ENCODE assay signal across 1 cellular context in genomic region chr19:12681074-12681987, GRCh38.
TF ChIP-seq lines count a peak whose summit lies in the region.

TSS of gene DHPS (minus strand) at chr19:12681880. CDS start at chr19:12681766, 114 bp downstream.

TF ChIP-seq in GM23338, 12 proteins besides CTCF, POLR2A, EP300 and RAD21:
- TF ChIP-seq, protein P1, sequence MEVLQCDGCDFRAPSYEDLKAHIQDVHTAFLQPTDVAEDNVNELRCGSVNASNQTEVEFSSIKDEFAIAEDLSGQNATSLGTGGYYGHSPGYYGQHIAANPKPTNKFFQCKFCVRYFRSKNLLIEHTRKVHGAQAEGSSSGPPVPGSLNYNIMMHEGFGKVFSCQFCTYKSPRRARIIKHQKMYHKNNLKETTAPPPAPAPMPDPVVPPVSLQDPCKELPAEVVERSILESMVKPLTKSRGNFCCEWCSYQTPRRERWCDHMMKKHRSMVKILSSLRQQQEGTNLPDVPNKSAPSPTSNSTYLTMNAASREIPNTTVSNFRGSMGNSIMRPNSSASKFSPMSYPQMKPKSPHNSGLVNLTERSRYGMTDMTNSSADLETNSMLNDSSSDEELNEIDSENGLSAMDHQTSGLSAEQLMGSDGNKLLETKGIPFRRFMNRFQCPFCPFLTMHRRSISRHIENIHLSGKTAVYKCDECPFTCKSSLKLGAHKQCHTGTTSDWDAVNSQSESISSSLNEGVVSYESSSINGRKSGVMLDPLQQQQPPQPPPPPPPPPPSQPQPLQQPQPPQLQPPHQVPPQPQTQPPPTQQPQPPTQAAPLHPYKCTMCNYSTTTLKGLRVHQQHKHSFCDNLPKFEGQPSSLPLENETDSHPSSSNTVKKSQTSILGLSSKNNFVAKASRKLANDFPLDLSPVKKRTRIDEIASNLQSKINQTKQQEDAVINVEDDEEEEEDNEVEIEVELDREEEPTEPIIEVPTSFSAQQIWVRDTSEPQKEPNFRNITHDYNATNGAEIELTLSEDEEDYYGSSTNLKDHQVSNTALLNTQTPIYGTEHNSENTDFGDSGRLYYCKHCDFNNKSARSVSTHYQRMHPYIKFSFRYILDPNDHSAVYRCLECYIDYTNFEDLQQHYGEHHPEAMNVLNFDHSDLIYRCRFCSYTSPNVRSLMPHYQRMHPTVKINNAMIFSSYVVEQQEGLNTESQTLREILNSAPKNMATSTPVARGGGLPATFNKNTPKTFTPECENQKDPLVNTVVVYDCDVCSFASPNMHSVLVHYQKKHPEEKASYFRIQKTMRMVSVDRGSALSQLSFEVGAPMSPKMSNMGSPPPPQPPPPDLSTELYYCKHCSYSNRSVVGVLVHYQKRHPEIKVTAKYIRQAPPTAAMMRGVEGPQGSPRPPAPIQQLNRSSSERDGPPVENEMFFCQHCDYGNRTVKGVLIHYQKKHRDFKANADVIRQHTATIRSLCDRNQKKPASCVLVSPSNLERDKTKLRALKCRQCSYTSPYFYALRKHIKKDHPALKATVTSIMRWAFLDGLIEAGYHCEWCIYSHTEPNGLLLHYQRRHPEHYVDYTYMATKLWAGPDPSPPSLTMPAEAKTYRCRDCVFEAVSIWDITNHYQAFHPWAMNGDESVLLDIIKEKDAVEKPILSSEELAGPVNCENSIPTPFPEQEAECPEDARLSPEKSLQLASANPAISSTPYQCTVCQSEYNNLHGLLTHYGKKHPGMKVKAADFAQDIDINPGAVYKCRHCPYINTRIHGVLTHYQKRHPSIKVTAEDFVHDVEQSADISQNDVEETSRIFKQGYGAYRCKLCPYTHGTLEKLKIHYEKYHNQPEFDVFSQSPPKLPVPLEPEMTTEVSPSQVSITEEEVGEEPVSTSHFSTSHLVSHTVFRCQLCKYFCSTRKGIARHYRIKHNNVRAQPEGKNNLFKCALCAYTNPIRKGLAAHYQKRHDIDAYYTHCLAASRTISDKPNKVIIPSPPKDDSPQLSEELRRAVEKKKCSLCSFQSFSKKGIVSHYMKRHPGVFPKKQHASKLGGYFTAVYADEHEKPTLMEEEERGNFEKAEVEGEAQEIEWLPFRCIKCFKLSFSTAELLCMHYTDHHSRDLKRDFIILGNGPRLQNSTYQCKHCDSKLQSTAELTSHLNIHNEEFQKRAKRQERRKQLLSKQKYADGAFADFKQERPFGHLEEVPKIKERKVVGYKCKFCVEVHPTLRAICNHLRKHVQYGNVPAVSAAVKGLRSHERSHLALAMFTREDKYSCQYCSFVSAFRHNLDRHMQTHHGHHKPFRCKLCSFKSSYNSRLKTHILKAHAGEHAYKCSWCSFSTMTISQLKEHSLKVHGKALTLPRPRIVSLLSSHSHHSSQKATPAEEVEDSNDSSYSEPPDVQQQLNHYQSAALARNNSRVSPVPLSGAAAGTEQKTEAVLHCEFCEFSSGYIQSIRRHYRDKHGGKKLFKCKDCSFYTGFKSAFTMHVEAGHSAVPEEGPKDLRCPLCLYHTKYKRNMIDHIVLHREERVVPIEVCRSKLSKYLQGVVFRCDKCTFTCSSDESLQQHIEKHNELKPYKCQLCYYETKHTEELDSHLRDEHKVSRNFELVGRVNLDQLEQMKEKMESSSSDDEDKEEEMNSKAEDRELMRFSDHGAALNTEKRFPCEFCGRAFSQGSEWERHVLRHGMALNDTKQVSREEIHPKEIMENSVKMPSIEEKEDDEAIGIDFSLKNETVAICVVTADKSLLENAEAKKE (CRISPR knock-in tag; IDR thresholded peaks at IDR 0.05): no peak
- TF ChIP-seq CREB1 (CRISPR knock-in tag; IDR thresholded peaks at IDR 0.05; ENCODE audit: low read depth) (peak; percentile 61), STAT1 (IDR thresholded peaks at IDR 0.05; ENCODE audit: unreplicated experiment) (no peak), EZH2phosphoT487 (IDR thresholded peaks at IDR 0.05; ENCODE audit: unreplicated experiment) (no peak), EZH2 (IDR thresholded peaks at IDR 0.05; ENCODE audit: low read depth, unreplicated experiment) (no peak), ZNF114 (CRISPR knock-in tag; IDR thresholded peaks at IDR 0.05) (no peak), POLR2AphosphoS5 (IDR thresholded peaks at IDR 0.05; ENCODE audit: low read depth) (peak; percentile 79), JUNB (IDR thresholded peaks at IDR 0.05; ENCODE audit: unreplicated experiment) (no peak), NANOG (IDR thresholded peaks at IDR 0.05; ENCODE audit: borderline replicate concordance) (no peak), ZNF331 (CRISPR knock-in tag; IDR thresholded peaks at IDR 0.05; ENCODE audit: low read depth) (no peak)
- TF ChIP-seq, protein P2, sequence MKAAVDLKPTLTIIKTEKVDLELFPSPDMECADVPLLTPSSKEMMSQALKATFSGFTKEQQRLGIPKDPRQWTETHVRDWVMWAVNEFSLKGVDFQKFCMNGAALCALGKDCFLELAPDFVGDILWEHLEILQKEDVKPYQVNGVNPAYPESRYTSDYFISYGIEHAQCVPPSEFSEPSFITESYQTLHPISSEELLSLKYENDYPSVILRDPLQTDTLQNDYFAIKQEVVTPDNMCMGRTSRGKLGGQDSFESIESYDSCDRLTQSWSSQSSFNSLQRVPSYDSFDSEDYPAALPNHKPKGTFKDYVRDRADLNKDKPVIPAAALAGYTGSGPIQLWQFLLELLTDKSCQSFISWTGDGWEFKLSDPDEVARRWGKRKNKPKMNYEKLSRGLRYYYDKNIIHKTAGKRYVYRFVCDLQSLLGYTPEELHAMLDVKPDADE (IDR thresholded peaks at IDR 0.05): peak; percentile 83
- TF ChIP-seq, protein P3, sequence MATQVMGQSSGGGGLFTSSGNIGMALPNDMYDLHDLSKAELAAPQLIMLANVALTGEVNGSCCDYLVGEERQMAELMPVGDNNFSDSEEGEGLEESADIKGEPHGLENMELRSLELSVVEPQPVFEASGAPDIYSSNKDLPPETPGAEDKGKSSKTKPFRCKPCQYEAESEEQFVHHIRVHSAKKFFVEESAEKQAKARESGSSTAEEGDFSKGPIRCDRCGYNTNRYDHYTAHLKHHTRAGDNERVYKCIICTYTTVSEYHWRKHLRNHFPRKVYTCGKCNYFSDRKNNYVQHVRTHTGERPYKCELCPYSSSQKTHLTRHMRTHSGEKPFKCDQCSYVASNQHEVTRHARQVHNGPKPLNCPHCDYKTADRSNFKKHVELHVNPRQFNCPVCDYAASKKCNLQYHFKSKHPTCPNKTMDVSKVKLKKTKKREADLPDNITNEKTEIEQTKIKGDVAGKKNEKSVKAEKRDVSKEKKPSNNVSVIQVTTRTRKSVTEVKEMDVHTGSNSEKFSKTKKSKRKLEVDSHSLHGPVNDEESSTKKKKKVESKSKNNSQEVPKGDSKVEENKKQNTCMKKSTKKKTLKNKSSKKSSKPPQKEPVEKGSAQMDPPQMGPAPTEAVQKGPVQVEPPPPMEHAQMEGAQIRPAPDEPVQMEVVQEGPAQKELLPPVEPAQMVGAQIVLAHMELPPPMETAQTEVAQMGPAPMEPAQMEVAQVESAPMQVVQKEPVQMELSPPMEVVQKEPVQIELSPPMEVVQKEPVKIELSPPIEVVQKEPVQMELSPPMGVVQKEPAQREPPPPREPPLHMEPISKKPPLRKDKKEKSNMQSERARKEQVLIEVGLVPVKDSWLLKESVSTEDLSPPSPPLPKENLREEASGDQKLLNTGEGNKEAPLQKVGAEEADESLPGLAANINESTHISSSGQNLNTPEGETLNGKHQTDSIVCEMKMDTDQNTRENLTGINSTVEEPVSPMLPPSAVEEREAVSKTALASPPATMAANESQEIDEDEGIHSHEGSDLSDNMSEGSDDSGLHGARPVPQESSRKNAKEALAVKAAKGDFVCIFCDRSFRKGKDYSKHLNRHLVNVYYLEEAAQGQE (IDR thresholded peaks at IDR 0.05; ENCODE audit: unreplicated experiment): no peak
